In the genomic region with DNA sequence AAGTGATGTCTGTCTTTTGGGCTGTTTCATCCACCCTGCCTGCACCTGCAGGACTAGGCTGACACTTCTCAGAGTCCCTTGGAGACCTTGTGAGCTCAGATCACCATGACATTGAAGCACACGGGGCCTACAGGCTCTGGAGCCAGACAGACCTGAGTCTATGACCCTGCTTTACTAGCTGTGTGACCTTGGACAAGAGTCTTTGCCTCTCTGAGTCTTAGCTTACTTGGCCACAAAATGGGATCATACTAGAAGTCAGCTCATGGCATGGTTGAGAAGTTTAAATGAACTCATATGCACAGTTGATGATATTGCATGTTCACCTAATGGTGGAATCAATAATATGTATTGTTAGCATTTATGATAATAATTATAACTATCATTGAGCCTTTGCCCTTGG, we compare ENCODE assay signal across 15 cellular contexts.
DNase-seq lines count a peak whose midpoint lies in the region; ATAC-seq and TF ChIP-seq lines count a peak whose summit lies in the region.
"Had no signal": no experiment of that assay in that cellular context is flagged by ENCODE, and none has a peak within 500 bp of the region (broad histone marks: within the 10 kb centered on the region; RNA-seq: fewer than 3 reads in every experiment).

No MANE protein-coding gene starts in this region.

- peaks cover 0 to 4% (median 0%) of the 10 kb centered on the region in 11 experiments; a peak in 1 of 22 replicates for H3K27me3 ChIP-seq in BLaER1 treated with 17β-estradiol and CSF1 and Interleukin-3, amounts not matched to agents 10 nM and 100 nM
- H3K27me3 ChIP-seq in IMR-90 (ENCODE audit: control insufficient read depth, insufficient read depth, low read length), result peaks cover 5% of the 10 kb centered on the region

- no TSS peak for BruUV-seq in IMR-90 (replicated peaks; lab: Mats Ljungman, UMichigan)

- no peak overlapping the region for H3K56ac ChIP-seq in IMR-90 (ENCODE audit: extremely low read depth, insufficient read depth, low read length)

- CTCF ChIA-PET in IMR-90 (lab: Yijun Ruan, JAX), result no interaction called here

- H3K4me1 Mint-ChIP-seq in dendritic cell treated with granulocyte-macrophage colony-stimulating factor and Interleukin-4, amounts not matched to agents 40 ng/mL and 50 ng/mL, for 4 days (ENCODE audit: low read depth), result peaks cover 41% of the 10 kb centered on the region
- H3K4me1 Mint-ChIP-seq: B cell had no signal

- no peak overlapping the region for H3K4me3 Mint-ChIP-seq in dendritic cell treated with granulocyte-macrophage colony-stimulating factor and Interleukin-4, amounts not matched to agents 40 ng/mL and 50 ng/mL, for 4 days
- H3K4me3 Mint-ChIP-seq: B cell; CD4-positive, alpha-beta memory T cell had no signal

- peak overlapping the region; percentile 85 for H3K27ac Mint-ChIP-seq in dendritic cell treated with granulocyte-macrophage colony-stimulating factor and Interleukin-4, amounts not matched to agents 40 ng/mL and 50 ng/mL, for 4 days
- H3K27ac Mint-ChIP-seq: B cell had no signal

- WGBS in IMR-90 (ENCODE audit: extremely low coverage in 2 of 2, insufficient read length in 1 of 2), 2 experiments, result no CpG with 5 or more reads among the region's 1 CpG

- ATAC-seq in IMR-90 (ENCODE audit: low read depth) (no peak), omental fat pad (ENCODE audit: low FRiP score) (no peak)

- peaks cover 54% of the 10 kb centered on the region for H3K27me3 Mint-ChIP-seq in dendritic cell treated with granulocyte-macrophage colony-stimulating factor and Interleukin-4, amounts not matched to agents 40 ng/mL and 50 ng/mL, for 4 days
- H3K27me3 Mint-ChIP-seq: B cell; CD4-positive, alpha-beta memory T cell had no signal

- H4K8ac ChIP-seq in IMR-90 (ENCODE audit: low read depth in 2 of 2, low read length in 2 of 2), result no peak overlapping the region

- no peak overlapping the region for H2AK9ac ChIP-seq in IMR-90 (replicated peaks; ENCODE audit: low read depth, low read length, poor library complexity)

- H3K4me1 ChIP-seq in BLaER1 treated with 17β-estradiol and CSF1 and Interleukin-3, amounts not matched to agents 10 nM and 100 nM, result peaks cover 36 to 69% (median 43%) of the 10 kb centered on the region in 10 experiments
- H3K4me1 ChIP-seq in IMR-90 (ENCODE audit: control insufficient read depth, insufficient read depth, low read length), result no peaks in the 10 kb centered on the region
- H3K4me1 ChIP-seq: HAP-1 had no signal

- H2AFZ ChIP-seq in IMR-90 (replicated peaks; ENCODE audit: low read length, poor library complexity), result no peak overlapping the region

- H3K9me1 ChIP-seq in IMR-90 (ENCODE audit: insufficient read depth, low read length), result no peaks in the 10 kb centered on the region

- no peak overlapping the region for H3K4me3 ChIP-seq in BLaER1 treated with 17β-estradiol and CSF1 and Interleukin-3, amounts not matched to agents 10 nM and 100 nM
- H3K4me3 ChIP-seq in IMR-90 (ENCODE audit: insufficient read depth, low read depth, low read length), result no peak overlapping the region
- H3K4me3 ChIP-seq: HAP-1 had no signal

- no peak overlapping the region for H2BK5ac ChIP-seq in IMR-90 (ENCODE audit: low read depth, low read length, poor library complexity, severe bottlenecking)

- in situ Hi-C loops in IMR-90 (cut with MboI; ENCODE audit: low sequenced_read_pairs), result no loop called here

- no peak overlapping the region for H4K5ac ChIP-seq in IMR-90 (ENCODE audit: low read depth, low read length)

- H3K36me3 Mint-ChIP-seq in dendritic cell treated with granulocyte-macrophage colony-stimulating factor and Interleukin-4, amounts not matched to agents 40 ng/mL and 50 ng/mL, for 4 days (ENCODE audit: low read depth), result no peaks in the 10 kb centered on the region
- H3K36me3 Mint-ChIP-seq: CD4-positive, alpha-beta memory T cell had no signal

- H2BK120ac ChIP-seq in IMR-90 (ENCODE audit: low read depth, low read length), result no peak overlapping the region

- no peak overlapping the region for H2AK5ac ChIP-seq in IMR-90 (ENCODE audit: low read depth, low read length)

- 0 out of 2 replicates have a peak overlapping the region, but pooled peaks have one; percentile 42 for H3K23ac ChIP-seq in IMR-90 (ENCODE audit: low read depth, low read length)

- no peak overlapping the region for H3K9ac ChIP-seq in BLaER1 treated with 17β-estradiol and CSF1 and Interleukin-3, amounts not matched to agents 10 nM and 100 nM
- H3K9ac ChIP-seq in IMR-90 (ENCODE audit: low read depth, low read length), result no peak overlapping the region

- H3K27ac ChIP-seq in BLaER1 treated with 17β-estradiol and CSF1 and Interleukin-3, amounts not matched to agents 10 nM and 100 nM, result peak overlapping the region in 1 of 11 experiments; percentile 83; a peak in 1 of 22 replicates
- no peak overlapping the region for H3K27ac ChIP-seq in IMR-90 (ENCODE audit: insufficient read depth, low read length)

- no peak for TF ChIP-seq CTCF in IMR-90 (conservative IDR thresholded peaks at IDR 0.05; ENCODE audit: low read depth, low read length)
- no peak for TF ChIP-seq CTCF in omental fat pad (IDR thresholded peaks at IDR 0.05)

- POLR2A ChIA-PET in IMR-90 (lab: Charles Lee; ENCODE audit: unreplicated experiment), result no interaction called here

- H3K9me3 ChIP-seq in BLaER1 treated with 17β-estradiol and CSF1 and Interleukin-3, amounts not matched to agents 10 nM and 100 nM (replicated peaks in 1 of 11), result no peaks in the 10 kb centered on the region
- no peaks in the 10 kb centered on the region for H3K9me3 ChIP-seq in IMR-90 (ENCODE audit: control insufficient read depth, insufficient read depth, low read length)

- DNase-seq in IMR-90, result no peak
- DNase-seq in omental fat pad (ENCODE audit: low spot score), result no peak
- DNase-seq in AG20443 (ENCODE audit: low spot score), result no peak
- DNase-seq in stimulated activated naive CD4-positive, alpha-beta T cell (lab: John Stamatoyannopoulos, UW), result no peak
- DNase-seq: C1 segment of cervical spinal cord; Calu3; CD4-positive, alpha-beta memory T cell; COR-L47; DMS153; DND-41; GOT3 had no signal

- TF ChIP-seq RAD21 in IMR-90 (IDR thresholded peaks at IDR 0.05; ENCODE audit: low read length), result no peak

- no peak overlapping the region for H3K4ac ChIP-seq in IMR-90 (ENCODE audit: low read depth, low read length)

- no peak for TF ChIP-seq POLR2A in IMR-90 (IDR thresholded peaks at IDR 0.05; ENCODE audit: low read depth, low read length)

- H2BK20ac ChIP-seq in IMR-90 (ENCODE audit: low read depth, low read length), result no peak overlapping the region

- H4K20me1 ChIP-seq in BLaER1 treated with 17β-estradiol and CSF1 and Interleukin-3, amounts not matched to agents 10 nM and 100 nM, result no peaks in the 10 kb centered on the region
- H4K20me1 ChIP-seq in IMR-90 (ENCODE audit: insufficient read depth, low read length), result no peaks in the 10 kb centered on the region; the same call in 1 of the 2 replicates

- peak overlapping the region; percentile 12 to 90 (median 37); a peak in 13 of 22 replicates for H3K4me2 ChIP-seq in BLaER1 treated with 17β-estradiol and CSF1 and Interleukin-3, amounts not matched to agents 10 nM and 100 nM
- H3K4me2 ChIP-seq in IMR-90 (ENCODE audit: low read depth, low read length), result no peak overlapping the region

- no peaks in the 10 kb centered on the region for H3K36me3 ChIP-seq in BLaER1 treated with 17β-estradiol and CSF1 and Interleukin-3, amounts not matched to agents 10 nM and 100 nM
- no peaks in the 10 kb centered on the region for H3K36me3 ChIP-seq in IMR-90 (ENCODE audit: control insufficient read depth, insufficient read depth, low read length)
- H3K36me3 ChIP-seq: HAP-1 had no signal

- dilution Hi-C loops in IMR-90 (cut with HindIII; ENCODE audit: low sequenced_read_pairs, unreplicated experiment), result no loop called here

- no peak overlapping the region for H4K91ac ChIP-seq in IMR-90 (ENCODE audit: insufficient read depth, low read depth, low read length)

- no peak overlapping the region for H2BK15ac ChIP-seq in IMR-90 (ENCODE audit: low read depth, low read length)

- no peaks in the 10 kb centered on the region for H3K9me3 Mint-ChIP-seq in dendritic cell treated with granulocyte-macrophage colony-stimulating factor and Interleukin-4, amounts not matched to agents 40 ng/mL and 50 ng/mL, for 4 days

- H3K18ac ChIP-seq in IMR-90 (ENCODE audit: low read depth, low read length), result no peak overlapping the region

- H3K79me1 ChIP-seq in IMR-90 (ENCODE audit: low read depth in 1 of 2, low read length in 2 of 2), result no peaks in the 10 kb centered on the region

- intact Hi-C loops in IMR-90 (cut with micrococcal nuclease), result no loop called here
- intact Hi-C loops in dendritic cell treated with granulocyte-macrophage colony-stimulating factor and Interleukin-4, amounts not matched to agents 40 ng/mL and 50 ng/mL, for 4 days (cut with micrococcal nuclease), result loop anchor here (10.0 kb wide), 1 partner anchor 62 kb away; no protein-coding TSS in a partner anchor

- H3K14ac ChIP-seq in IMR-90 (replicated peaks; ENCODE audit: low read depth, low read length), result no peak overlapping the region

TF ChIP-seq in IMR-90, 13 proteins besides CTCF, POLR2A, EP300 and RAD21:
- TF ChIP-seq MAZ (IDR thresholded peaks at IDR 0.05; ENCODE audit: borderline replicate concordance, low read depth, low read length) (no peak), RFX5 (IDR thresholded peaks at IDR 0.05; ENCODE audit: low read depth, low read length) (no peak), NFE2L2 (IDR thresholded peaks at IDR 0.05; ENCODE audit: low read depth, low read length) (no peak), CHD1 (IDR thresholded peaks at IDR 0.05; ENCODE audit: low read depth, low read length) (no peak), CEBPB (IDR thresholded peaks at IDR 0.05; ENCODE audit: low read depth, low read length) (no peak), MAFK (IDR thresholded peaks at IDR 0.05; ENCODE audit: low read depth, low read length) (no peak)
- TF ChIP-seq, protein P1, sequence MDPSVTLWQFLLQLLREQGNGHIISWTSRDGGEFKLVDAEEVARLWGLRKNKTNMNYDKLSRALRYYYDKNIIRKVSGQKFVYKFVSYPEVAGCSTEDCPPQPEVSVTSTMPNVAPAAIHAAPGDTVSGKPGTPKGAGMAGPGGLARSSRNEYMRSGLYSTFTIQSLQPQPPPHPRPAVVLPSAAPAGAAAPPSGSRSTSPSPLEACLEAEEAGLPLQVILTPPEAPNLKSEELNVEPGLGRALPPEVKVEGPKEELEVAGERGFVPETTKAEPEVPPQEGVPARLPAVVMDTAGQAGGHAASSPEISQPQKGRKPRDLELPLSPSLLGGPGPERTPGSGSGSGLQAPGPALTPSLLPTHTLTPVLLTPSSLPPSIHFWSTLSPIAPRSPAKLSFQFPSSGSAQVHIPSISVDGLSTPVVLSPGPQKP (IDR thresholded peaks at IDR 0.05; ENCODE audit: borderline replicate concordance, low read depth, low read length), result no peak
